15 cellular contexts compared by ENCODE assay signal in genomic region chr1:85319488-85319887, GRCh38.
"Had no signal": no experiment of that assay in that cellular context is flagged by ENCODE, and none has a peak within 500 bp of the region (broad histone marks: within the 10 kb centered on the region; RNA-seq: fewer than 3 reads in every experiment).

No MANE protein-coding gene starts in this region.

- H3K4me3 ChIP-seq: breast epithelium, esophagus squamous epithelium, gastroesophageal sphincter, left ventricle myocardium inferior, ovary, upper lobe of right lung had no signal

- H3K27me3 ChIP-seq: breast epithelium, esophagus squamous epithelium, gastroesophageal sphincter, ovary, upper lobe of right lung had no signal

- DNase-seq: activated CD4-positive, alpha-beta T cell treated with anti-CD3 and anti-CD28 coated beads, Interleukin-2, amount 50 U/mL, for 48 hours; activated CD8-positive, alpha-beta memory T cell treated with anti-CD3 and anti-CD28 coated beads, Interleukin-2, amount 10 ng/mL, durations not matched to agents 7 days and 5 days; activated effector memory CD4-positive, alpha-beta T cell treated with Interleukin-2 at 50 U/mL for 16 hours; activated T-cell treated with anti-CD3 and anti-CD28 coated beads, Interleukin-2, amount 50 U/mL, for 24 hours; esophagus squamous epithelium; kidney; left ventricle myocardium inferior; nephron progenitor cell; ovary; stimulated activated CD4-positive, alpha-beta T cell treated with anti-CD3 and anti-CD28 coated beads, Interleukin-4, amount 100 ng/mL, for 1 hour; stimulated activated CD8-positive, alpha-beta memory T cell treated with anti-CD3 and anti-CD28 coated beads, Interleukin-4, amount 100 ng/mL, for 48 hours; stimulated activated naive CD8-positive, alpha-beta T cell treated with anti-CD3 and anti-CD28 coated beads, Interleukin-15, Interleukin-2, amounts not matched to agents 100 U/mL and 50 U/mL, for 24 hours; upper lobe of right lung had no signal

- H3K36me3 ChIP-seq: breast epithelium, esophagus squamous epithelium, gastroesophageal sphincter, left ventricle myocardium inferior, ovary, upper lobe of right lung had no signal

- H3K4me1 ChIP-seq: breast epithelium had no signal

- H3K9me3 ChIP-seq: breast epithelium, esophagus squamous epithelium, gastroesophageal sphincter, left ventricle myocardium inferior, ovary, upper lobe of right lung had no signal

- ATAC-seq: activated CD8-positive, alpha-beta memory T cell treated with anti-CD3 and anti-CD28 coated beads, Interleukin-2, amount 10 ng/mL, durations not matched to agents 7 days and 5 days; gastroesophageal sphincter; stimulated activated naive CD8-positive, alpha-beta T cell treated with anti-CD3 and anti-CD28 coated beads, Interleukin-15, Interleukin-2, amounts not matched to agents 100 U/mL and 50 U/mL, for 24 hours; upper lobe of right lung had no signal

- H3K27ac ChIP-seq: breast epithelium, gastroesophageal sphincter, ovary, upper lobe of right lung had no signal
